Comparison of ENCODE assay signal across 22 cellular contexts in the genomic region with DNA sequence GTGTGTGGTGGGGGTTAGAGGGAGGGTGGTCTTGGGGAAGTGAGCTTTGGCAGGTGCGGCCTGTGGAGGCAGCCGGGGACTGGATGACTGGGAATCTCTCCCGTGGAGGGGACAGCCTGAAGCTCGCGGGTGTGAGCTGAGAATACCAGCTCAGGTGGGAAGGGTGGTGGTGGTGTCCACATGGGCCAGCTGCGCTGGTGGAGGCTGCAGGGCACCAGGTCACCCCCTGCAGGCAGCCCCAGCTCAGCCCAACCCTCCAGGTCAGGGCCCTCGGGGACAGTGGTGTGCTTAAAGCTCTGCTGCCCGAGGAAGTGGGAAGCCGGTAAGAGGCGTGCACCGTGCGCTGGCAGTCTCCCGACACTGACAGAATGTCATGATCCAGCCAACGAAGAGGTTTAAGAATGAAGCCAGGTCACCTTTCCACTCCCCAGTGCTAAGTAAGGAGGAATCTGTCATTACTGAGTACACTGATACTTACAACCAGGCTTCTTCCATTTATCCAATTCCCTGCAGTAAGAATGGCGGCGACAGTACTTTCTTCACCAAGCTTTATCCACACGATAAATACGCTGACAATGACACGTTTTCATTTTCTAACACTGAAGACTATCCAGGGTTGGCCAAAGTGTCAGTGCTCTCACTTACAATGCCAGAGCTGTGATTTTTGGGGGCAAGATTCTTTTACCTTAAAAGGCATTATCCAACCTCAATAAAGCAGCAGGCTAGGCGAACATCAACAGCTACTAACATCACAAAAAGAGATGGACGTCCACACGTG. TPM values are rescaled to one million over a fixed set of nuclear protein-coding genes. Genes with fewer than 3 reads are reported as not detected.
DNase-seq lines count a peak whose midpoint lies in the region; ATAC-seq and TF ChIP-seq lines count a peak whose summit lies in the region.
"Had no signal": no experiment of that assay in that cellular context is flagged by ENCODE, and none has a peak within 500 bp of the region (broad histone marks: within the 10 kb centered on the region; RNA-seq: fewer than 3 reads in every experiment).

No MANE protein-coding gene starts in this region.

- peak in 1 of 2 donors; percentile 26 for TF ChIP-seq RAD21 in liver (IDR thresholded peaks at IDR 0.05)

- no peaks in the 10 kb centered on the region for H3K27me3 ChIP-seq in cardiac muscle cell
- H3K27me3 ChIP-seq in heart left ventricle, result no peaks in the 10 kb centered on the region
- no peaks in the 10 kb centered on the region for H3K27me3 ChIP-seq in liver (ENCODE audit: control insufficient read depth in 4 of 4, insufficient read depth in 4 of 4, low read length in 3 of 4)
- H3K27me3 ChIP-seq in trophoblast cell (ENCODE audit: insufficient read depth, low read length), result no peaks in the 10 kb centered on the region
- H3K27me3 ChIP-seq: BE2C, SJCRH30 had no signal

- intact Hi-C loops in heart left ventricle (cut with DNase I), result loop anchor here in 1 of 10 donors (10.0 kb wide), 1 partner anchor 543 kb away; no protein-coding TSS in a partner anchor

- TF ChIP-seq CTCF in cardiac muscle cell (IDR thresholded peaks at IDR 0.05; ENCODE audit: low read depth, low read length) (no peak), heart left ventricle (IDR thresholded peaks at IDR 0.05) (no peak), WTC11 (IDR thresholded peaks at IDR 0.05) (no peak), liver (IDR thresholded peaks at IDR 0.05; ENCODE audit: low read depth, low read length, missing input control) (no peak), chondrocyte (IDR thresholded peaks at IDR 0.05) (no peak)

- H3K4me3 Mint-ChIP-seq in WTC11 (no peak overlapping the region), chondrocyte (ENCODE audit: unreplicated experiment) (no peak overlapping the region)
- H3K4me3 Mint-ChIP-seq: HFFc6 had no signal

- H3K4me3 ChIP-seq in cardiac muscle cell, result no peak overlapping the region
- no peak overlapping the region for H3K4me3 ChIP-seq in heart left ventricle
- no peak overlapping the region for H3K4me3 ChIP-seq in liver (ENCODE audit: low read depth in 1 of 3, low read length in 3 of 3)
- H3K4me3 ChIP-seq in trophoblast cell (ENCODE audit: low read depth, low read length), result no peak overlapping the region
- H3K4me3 ChIP-seq: HAP-1, SJCRH30 had no signal

- H4K8ac ChIP-seq in trophoblast cell (ENCODE audit: low read depth, low read length), result no peak overlapping the region

- no peak overlapping the region for H2BK5ac ChIP-seq in trophoblast cell (ENCODE audit: low read depth, low read length, poor library complexity)

- H4K91ac ChIP-seq in trophoblast cell (ENCODE audit: low read depth, low read length), result no peak overlapping the region

- H3K27ac ChIP-seq in cardiac muscle cell, result peak overlapping the region; percentile 67
- H3K27ac ChIP-seq in heart left ventricle, result no peak overlapping the region
- peak overlapping the region; percentile 50 to 72 for H3K27ac ChIP-seq in liver (ENCODE audit: low read depth in 1 of 2, low read length in 2 of 2)
- no peak overlapping the region for H3K27ac ChIP-seq in trophoblast cell (ENCODE audit: low read depth, low read length)
- H3K27ac ChIP-seq: 22Rv1, SJCRH30 had no signal

- H3K4me1 Mint-ChIP-seq in WTC11 (peaks cover 14% of the 10 kb centered on the region), chondrocyte (ENCODE audit: low read depth) (no peaks in the 10 kb centered on the region)

- H3K9me3 ChIP-seq in cardiac muscle cell (ENCODE audit: low read depth) (no peaks in the 10 kb centered on the region), heart left ventricle (no peaks in the 10 kb centered on the region), liver (ENCODE audit: control insufficient read depth in 4 of 4, low read length in 3 of 4) (no peaks in the 10 kb centered on the region), trophoblast cell (ENCODE audit: insufficient read depth, low read depth, low read length) (peaks cover 3% of the 10 kb centered on the region)
- H3K9me3 ChIP-seq: BE2C, HAP-1, SJCRH30 had no signal

- no peak for TF ChIP-seq POLR2A in heart left ventricle (IDR thresholded peaks at IDR 0.05)

- no peak for ATAC-seq in heart left ventricle
- no peak for ATAC-seq in WTC11
- ATAC-seq in HG03159 (IDR thresholded peaks at IDR 0.05; ENCODE audit: unreplicated experiment), result no peak
- ATAC-seq: PC-3 had no signal

- no peaks in the 10 kb centered on the region for H3K79me2 ChIP-seq in trophoblast cell (ENCODE audit: control insufficient read depth, insufficient read depth, low read length, poor library complexity)

- peaks cover 47% of the 10 kb centered on the region for H3K36me3 Mint-ChIP-seq in WTC11
- H3K36me3 Mint-ChIP-seq in chondrocyte (ENCODE audit: low read depth), result peaks cover 13% of the 10 kb centered on the region

- H3K4me1 ChIP-seq in cardiac muscle cell (ENCODE audit: low read depth) (peaks cover 43% of the 10 kb centered on the region), heart left ventricle (no peaks in the 10 kb centered on the region), liver (ENCODE audit: control insufficient read depth in 4 of 4, insufficient read depth in 4 of 4, low read length in 3 of 4) (peaks cover 5 to 24% (median 12%) of the 10 kb centered on the region in 4 donors), trophoblast cell (ENCODE audit: control insufficient read depth in 1 of 2, insufficient read depth in 2 of 2, low read length in 2 of 2) (peaks cover 23 to 28% of the 10 kb centered on the region in 2 experiments)
- H3K4me1 ChIP-seq: HAP-1, SJCRH30 had no signal

- no peak overlapping the region for H3K14ac ChIP-seq in trophoblast cell (ENCODE audit: low read length)

- CTCF ChIA-PET in WTC11 (lab: Charles Lee), result interaction anchor here (1.4 to 2.3 kb wide), 2 partner anchors 14 to 99 kb away, joined by 3 to 8 read pairs; a partner anchor contains a TSS

- H3K27ac Mint-ChIP-seq in WTC11 (peak overlapping the region; percentile 87), chondrocyte (ENCODE audit: unreplicated experiment) (no peak overlapping the region)
- H3K27ac Mint-ChIP-seq: HFFc6 had no signal

- H3K27me3 Mint-ChIP-seq in WTC11 (ENCODE audit: low read depth), result peaks cover 2% of the 10 kb centered on the region; the same call in 1 of the 2 replicates
- H3K27me3 Mint-ChIP-seq in chondrocyte (ENCODE audit: low read depth), result no peaks in the 10 kb centered on the region

- DNase-seq in cardiac muscle cell (ENCODE audit: low read depth in 1 of 2, low spot score in 1 of 2) (no peak), heart left ventricle (no peak), WTC11 (ENCODE audit: low spot score) (no peak), trophoblast cell (no peak), SHP77 treated with DMSO at 0.1 percent for 48 hours (lab: John Stamatoyannopoulos, UW) (no peak), chondrocyte (ENCODE audit: low spot score) (no peak)
- DNase-seq: ACHN, BE2C, HFFc6, Karpas-422, NCI-H1092, NCI-H1436, NCI-H1930, NCI-H2107, NCI-H524, NCI-H774, PC-3, SJCRH30 had no signal

- no peak overlapping the region for H3K4me2 ChIP-seq in trophoblast cell (ENCODE audit: low read length)

- POLR2A ChIA-PET in WTC11 (lab: Charles Lee), result interaction anchor here (1.5 kb wide), 1 partner anchor 99 kb away, joined by 3 read pairs; a partner anchor contains a TSS

- H3K36me3 ChIP-seq in cardiac muscle cell (no peaks in the 10 kb centered on the region), heart left ventricle (peaks cover 0 to 10% (median 3%) of the 10 kb centered on the region in 9 donors), liver (ENCODE audit: control insufficient read depth in 4 of 4, insufficient read depth in 3 of 4, low read depth in 1 of 4, low read length in 3 of 4) (peaks cover 0 to 16% (median 5%) of the 10 kb centered on the region in 4 donors), trophoblast cell (ENCODE audit: control insufficient read depth in 1 of 2, insufficient read depth in 2 of 2, low read length in 2 of 2) (peaks cover 55 to 56% of the 10 kb centered on the region in 2 experiments)
- H3K36me3 ChIP-seq: BE2C had no signal

- no peak overlapping the region for H2BK120ac ChIP-seq in trophoblast cell (ENCODE audit: insufficient read depth, low read length, poor library complexity)

- H4K12ac ChIP-seq in trophoblast cell (ENCODE audit: low read depth, low read length), result no peak overlapping the region

- no peak overlapping the region for H3K4ac ChIP-seq in trophoblast cell (ENCODE audit: low read depth, low read length)

- H3K9me3 Mint-ChIP-seq in WTC11 (no peaks in the 10 kb centered on the region), chondrocyte (ENCODE audit: low read depth) (no peaks in the 10 kb centered on the region)
- H3K9me3 Mint-ChIP-seq: HFFc6 had no signal

- WGBS in heart left ventricle, 4 donors, result 84 to 90% (median 87%) methylated on average over 22 of the region's 22 CpGs
- WGBS in liver, result 76% methylated on average over 22 of the region's 22 CpGs
- WGBS in trophoblast cell (ENCODE audit: extremely low coverage, insufficient coverage, insufficient read length), result no CpG with 5 or more reads among the region's 22 CpGs

- H3K9ac ChIP-seq in liver (ENCODE audit: low read depth in 1 of 2, low read length in 2 of 2), result no peak overlapping the region
- no peak overlapping the region for H3K9ac ChIP-seq in trophoblast cell (ENCODE audit: low read length)

- no peak overlapping the region for H2BK12ac ChIP-seq in trophoblast cell (ENCODE audit: low read length)

- H2AFZ ChIP-seq in trophoblast cell (ENCODE audit: insufficient read depth, low read length, poor library complexity), result no peak overlapping the region

- H3K23ac ChIP-seq in trophoblast cell (ENCODE audit: low read length), result no peak overlapping the region

- H3K79me1 ChIP-seq in trophoblast cell (ENCODE audit: low read length), result peaks cover 9% of the 10 kb centered on the region

- peak overlapping the region; percentile 34 for H3K18ac ChIP-seq in trophoblast cell (ENCODE audit: low read length)

- no peak overlapping the region for H2AK5ac ChIP-seq in trophoblast cell (ENCODE audit: low read length)

RNA-seq across cellular contexts. Expression of a gene that starts 20.4 kb away (rescaled TPM):
- 23.0 and 30.0 TPM in 2 replicates for total RNA-seq in cardiac muscle cell
- polyA plus RNA-seq in cardiac muscle cell, result 50.8 and 61.4 TPM in 2 replicates
- 100 to 1,000 TPM in 7 of 9 donors, 10 to 100 TPM in 2; 51.0 to 274 (median 223) TPM for total RNA-seq in heart left ventricle
- 100 to 1,000 TPM; 236 to 237 TPM for polyA plus RNA-seq in heart left ventricle
- total RNA-seq in WTC11 (2021), result 108 to 112 TPM (median 110 TPM) in 3 replicates
- 10 to 100 TPM; 14.0 to 30.1 TPM for total RNA-seq in liver
- polyA plus RNA-seq in liver, result 10 to 100 TPM; 69.3 to 80.4 TPM
- 402 and 424 TPM in 2 replicates for polyA plus RNA-seq in trophoblast cell (2013)
- total RNA-seq in chondrocyte, result 264 to 370 TPM (median 359 TPM) in 3 replicates

RNA-seq across cellular contexts. Expression of a gene that starts 49.9 kb away (rescaled TPM):
- total RNA-seq in cardiac muscle cell (24.4 and 27.8 TPM in 2 replicates), heart left ventricle (10 to 100 TPM; 12.2 to 33.0 (median 22.7) TPM), WTC11 (2021) (17.6 to 21.5 TPM (median 18.4 TPM) in 3 replicates), liver (10 to 100 TPM; 10.9 to 16.3 TPM), chondrocyte (27.3 to 33.8 TPM (median 32.0 TPM) in 3 replicates)
- polyA plus RNA-seq in cardiac muscle cell (19.2 and 19.3 TPM in 2 replicates), heart left ventricle (10 to 100 TPM; 10.9 to 23.2 TPM), liver (1 to 10 TPM; 3.3 to 4.8 TPM)
- 4.5 and 4.7 TPM in 2 replicates for polyA plus RNA-seq in trophoblast cell (2013)

Comparison
In these comparisons a context has a peak if more than half of its experiments do, and no peak if none do; other contexts are left out.
1. H3K27ac ChIP-seq: peak in cardiac muscle cell (single experiment) and liver (2 of 2); none in heart left ventricle (0 of 12) and trophoblast cell (single experiment).